9 cellular contexts compared by ENCODE assay signal in genomic region chrX:96182366-96182765, GRCh38.
DNase-seq lines count a peak whose midpoint lies in the region; ATAC-seq and TF ChIP-seq lines count a peak whose summit lies in the region.
"Had no signal": no experiment of that assay in that cellular context is flagged by ENCODE, and none has a peak within 500 bp of the region (broad histone marks: within the 10 kb centered on the region; RNA-seq: fewer than 3 reads in every experiment).

No MANE protein-coding gene starts in this region.

- H3K4me1 ChIP-seq in liver (ENCODE audit: control insufficient read depth in 4 of 4, insufficient read depth in 4 of 4, low read length in 3 of 4), result no peaks in the 10 kb centered on the region
- no peaks in the 10 kb centered on the region for H3K4me1 ChIP-seq in BE2C

- peak; percentile 51 for TF ChIP-seq CTCF in WERI-Rb-1 (IDR thresholded peaks at IDR 0.05; ENCODE audit: low read depth, low read length)
- peak; percentile 43 for TF ChIP-seq CTCF in liver (IDR thresholded peaks at IDR 0.05; ENCODE audit: low read depth, low read length, missing input control)
- TF ChIP-seq CTCF in BE2C (IDR thresholded peaks at IDR 0.05; ENCODE audit: low read depth, low read length), result no peak

- H3K4me3 ChIP-seq in WERI-Rb-1 (ENCODE audit: low read depth, low read length) (no peak overlapping the region), liver (ENCODE audit: low read depth in 1 of 3, low read length in 3 of 3) (no peak overlapping the region), BE2C (ENCODE audit: low read depth, low read length) (no peak overlapping the region)

- peak; percentile 6 for DNase-seq in EH (ENCODE audit: low read depth)
- DNase-seq in HT-29 (ENCODE audit: low spot score), result peak; percentile 70
- peak; percentile 17 for DNase-seq in WERI-Rb-1
- no peak for DNase-seq in NCI-H1092 treated with DMSO at 0.1 percent for 48 hours (lab: John Stamatoyannopoulos, UW)
- DNase-seq in BE2C, result no peak
- DNase-seq: stimulated activated CD8-positive, alpha-beta memory T cell treated with anti-CD3 and anti-CD28 coated beads, Interleukin-4, amount 100 ng/mL, for 48 hours had no signal

- H3K9ac ChIP-seq in liver (ENCODE audit: low read depth in 1 of 2, low read length in 2 of 2), result no peak overlapping the region

- H3K36me3 ChIP-seq in WERI-Rb-1 (no peaks in the 10 kb centered on the region), liver (ENCODE audit: control insufficient read depth in 4 of 4, insufficient read depth in 3 of 4, low read depth in 1 of 4, low read length in 3 of 4) (no peaks in the 10 kb centered on the region), BE2C (no peaks in the 10 kb centered on the region)

- WGBS in liver, result 39% methylated on average over 1 of the region's 1 CpG

- H3K27ac ChIP-seq in WERI-Rb-1 (no peak overlapping the region), liver (ENCODE audit: low read depth in 1 of 2, low read length in 2 of 2) (no peak overlapping the region)

- H3K27me3 ChIP-seq in WERI-Rb-1 (ENCODE audit: insufficient read depth, low read depth, severe bottlenecking) (peaks cover 11% of the 10 kb centered on the region), liver (ENCODE audit: control insufficient read depth in 4 of 4, insufficient read depth in 4 of 4, low read length in 3 of 4) (peaks cover 0 to 3% (median 0%) of the 10 kb centered on the region in 4 donors), BE2C (no peaks in the 10 kb centered on the region)

- H3K9me3 ChIP-seq in WERI-Rb-1 (ENCODE audit: severe bottlenecking) (no peaks in the 10 kb centered on the region), liver (ENCODE audit: control insufficient read depth in 4 of 4, low read length in 3 of 4) (no peaks in the 10 kb centered on the region), BE2C (no peaks in the 10 kb centered on the region)

- ATAC-seq in GM19397 (IDR thresholded peaks at IDR 0.05; ENCODE audit: unreplicated experiment) (no peak), HG02571 (IDR thresholded peaks at IDR 0.05; ENCODE audit: unreplicated experiment) (no peak)

- peak; percentile 69 to 77 for TF ChIP-seq RAD21 in liver (IDR thresholded peaks at IDR 0.05)

TF ChIP-seq in liver, 16 proteins besides CTCF, POLR2A, EP300 and RAD21:
- TF ChIP-seq SP1 (IDR thresholded peaks at IDR 0.05), result no peak
- TF ChIP-seq ATF3 (IDR thresholded peaks at IDR 0.05), result no peak
- TF ChIP-seq JUND (IDR thresholded peaks at IDR 0.05), result no peak
- no peak for TF ChIP-seq RXRA (IDR thresholded peaks at IDR 0.05)

Comparison
In these comparisons a context has a peak if more than half of its experiments do, and no peak if none do; other contexts are left out.
1. DNase-seq: peak in EH (single experiment), HT-29 (single experiment) and WERI-Rb-1 (single experiment); none in NCI-H1092 treated with DMSO at 0.1 percent for 48 hours (single experiment) and BE2C (single experiment).